Comparison of ENCODE assay signal across 18 cellular contexts in the genomic region with DNA sequence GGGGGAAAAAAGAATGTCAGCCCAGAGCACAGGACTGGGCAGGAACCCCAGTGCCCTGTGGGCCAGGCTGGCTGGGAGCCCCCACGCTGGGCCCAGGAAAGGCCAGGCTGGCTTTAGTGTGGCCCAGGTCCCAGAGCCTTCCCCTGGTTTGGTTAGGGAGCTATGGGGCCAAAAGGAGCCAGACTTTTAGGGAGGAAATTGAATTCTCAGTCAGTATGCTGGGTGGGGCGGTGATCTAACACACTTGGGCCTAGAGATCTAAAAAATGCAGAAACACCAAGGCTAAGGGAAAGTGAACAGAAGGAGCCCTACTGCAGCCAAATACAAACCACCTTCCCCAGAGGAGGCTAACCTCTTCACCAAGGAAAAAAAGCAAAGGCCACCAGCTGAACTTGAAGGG.
A peak's percentile ranks its signal among the peaks of the same experiment; 100 is the strongest.
DNase-seq lines count a peak whose midpoint lies in the region; ATAC-seq and TF ChIP-seq lines count a peak whose summit lies in the region.
"Had no signal": no experiment of that assay in that cellular context is flagged by ENCODE, and none has a peak within 500 bp of the region (broad histone marks: within the 10 kb centered on the region; RNA-seq: fewer than 3 reads in every experiment).

No MANE protein-coding gene starts in this region.

- ATAC-seq in natural killer cell treated with Interleukin-12 subunit alpha and Interleukin-12 subunit beta and Interleukin-15 and Interleukin-18, amount 100 ng/mL, for 72 hours, result no peak
- no peak for ATAC-seq in natural killer cell
- no peak for ATAC-seq in GM18502 (IDR thresholded peaks at IDR 0.05; ENCODE audit: poor library complexity, unreplicated experiment)
- ATAC-seq: effector memory CD8-positive, alpha-beta T cell; GM23338 had no signal

- H3K9me3 Mint-ChIP-seq in natural killer cell treated with Interleukin-12 subunit alpha and Interleukin-12 subunit beta and Interleukin-15 and Interleukin-18, amount 100 ng/mL, for 72 hours, result no peaks in the 10 kb centered on the region
- H3K9me3 Mint-ChIP-seq in natural killer cell (no peaks in the 10 kb centered on the region), mesothelial cell of epicardium (peaks cover 7% of the 10 kb centered on the region)
- H3K9me3 Mint-ChIP-seq: effector memory CD8-positive, alpha-beta T cell; neural progenitor cell had no signal

- peak overlapping the region; percentile 49 to 62 for H3K27ac ChIP-seq in ascending aorta
- H3K27ac ChIP-seq: neural progenitor cell, uterus had no signal

- no peaks in the 10 kb centered on the region for H3K9me3 ChIP-seq in ascending aorta
- H3K9me3 ChIP-seq: uterus had no signal

- no peaks in the 10 kb centered on the region for H3K36me3 Mint-ChIP-seq in natural killer cell treated with Interleukin-12 subunit alpha and Interleukin-12 subunit beta and Interleukin-15 and Interleukin-18, amount 100 ng/mL, for 72 hours
- H3K36me3 Mint-ChIP-seq in natural killer cell, result no peaks in the 10 kb centered on the region
- H3K36me3 Mint-ChIP-seq in mesothelial cell of epicardium, result no peaks in the 10 kb centered on the region
- H3K36me3 Mint-ChIP-seq: neural progenitor cell had no signal

- no peak overlapping the region for H3K4me3 ChIP-seq in ascending aorta
- H3K4me3 ChIP-seq: GM23338, neural progenitor cell, uterus had no signal

- H3K4me3 Mint-ChIP-seq in natural killer cell treated with Interleukin-12 subunit alpha and Interleukin-12 subunit beta and Interleukin-15 and Interleukin-18, amount 100 ng/mL, for 72 hours, result peak overlapping the region; percentile 6
- H3K4me3 Mint-ChIP-seq in natural killer cell (no peak overlapping the region), mesothelial cell of epicardium (no peak overlapping the region)
- H3K4me3 Mint-ChIP-seq: effector memory CD8-positive, alpha-beta T cell; GM23338; neural progenitor cell had no signal

- H3K27me3 Mint-ChIP-seq in natural killer cell treated with Interleukin-12 subunit alpha and Interleukin-12 subunit beta and Interleukin-15 and Interleukin-18, amount 100 ng/mL, for 72 hours, result peaks cover 2 to 6% of the 10 kb centered on the region in 2 donors
- H3K27me3 Mint-ChIP-seq in natural killer cell (ENCODE audit: low read depth in 2 of 2), result peaks cover 0 to 6% of the 10 kb centered on the region in 2 donors
- no peaks in the 10 kb centered on the region for H3K27me3 Mint-ChIP-seq in mesothelial cell of epicardium (ENCODE audit: low read depth)

- intact Hi-C loops in natural killer cell (cut with micrococcal nuclease), result no loop called here
- intact Hi-C loops in ascending aorta (cut with DNase I), result no loop called here

- peaks cover 12 to 13% of the 10 kb centered on the region in 2 donors for H3K4me1 Mint-ChIP-seq in natural killer cell treated with Interleukin-12 subunit alpha and Interleukin-12 subunit beta and Interleukin-15 and Interleukin-18, amount 100 ng/mL, for 72 hours (ENCODE audit: low read depth in 2 of 2)
- H3K4me1 Mint-ChIP-seq in natural killer cell (peaks cover 5 to 10% of the 10 kb centered on the region in 2 donors), mesothelial cell of epicardium (peaks cover 29% of the 10 kb centered on the region)

- no peaks in the 10 kb centered on the region for H3K27me3 ChIP-seq in ascending aorta
- H3K27me3 ChIP-seq: neural progenitor cell, uterus had no signal

- H3K27ac Mint-ChIP-seq in natural killer cell treated with Interleukin-12 subunit alpha and Interleukin-12 subunit beta and Interleukin-15 and Interleukin-18, amount 100 ng/mL, for 72 hours, result peak overlapping the region; percentile 29 to 72
- H3K27ac Mint-ChIP-seq in natural killer cell (no peak overlapping the region), mesothelial cell of epicardium (peak overlapping the region; percentile 40)
- H3K27ac Mint-ChIP-seq: effector memory CD8-positive, alpha-beta T cell; GM23338; neural progenitor cell had no signal

- H3K4me1 ChIP-seq in ascending aorta, result peaks cover 0 to 4% of the 10 kb centered on the region in 2 donors
- H3K4me1 ChIP-seq: neural progenitor cell, uterus had no signal

- no peak for TF ChIP-seq CTCF in natural killer cell (IDR thresholded peaks at IDR 0.05)
- no peak for TF ChIP-seq CTCF in ascending aorta (IDR thresholded peaks at IDR 0.05)
- no peak for TF ChIP-seq CTCF in mesothelial cell of epicardium (IDR thresholded peaks at IDR 0.05; ENCODE audit: unreplicated experiment)

- H3K36me3 ChIP-seq in ascending aorta, result no peaks in the 10 kb centered on the region
- H3K36me3 ChIP-seq: neural progenitor cell, uterus had no signal

- no peak for DNase-seq in natural killer cell treated with Interleukin-12 subunit alpha and Interleukin-12 subunit beta and Interleukin-15 and Interleukin-18, amount 100 ng/mL, for 72 hours (ENCODE audit: low spot score)
- DNase-seq in natural killer cell (no peak), ascending aorta (ENCODE audit: low spot score in 2 of 2) (no peak), mesothelial cell of epicardium (ENCODE audit: low spot score in 2 of 2, unreplicated experiment in 2 of 2) (no peak), DMS153 treated with DMSO at 0.1 percent for 48 hours (lab: John Stamatoyannopoulos, UW; ENCODE audit: unreplicated experiment) (no peak), Kasumi-1 (lab: John Stamatoyannopoulos, UW) (no peak)
- DNase-seq: activated effector memory CD4-positive, alpha-beta T cell treated with anti-CD3 and anti-CD28 coated beads, Interleukin-2, amount 50 U/mL, for 16 hours; anterior cingulate cortex; cerebellar nuclear complex; effector memory CD8-positive, alpha-beta T cell; kidney; NCI-H1436 treated with DMSO at 0.1 percent for 48 hours; RPMI8226; stimulated activated naive CD4-positive, alpha-beta T cell; uterus had no signal

Comparison
In these comparisons a context has a peak if more than half of its experiments do, and no peak if none do; other contexts are left out.
1. H3K27ac Mint-ChIP-seq: peak in natural killer cell treated with Interleukin-12 subunit alpha and Interleukin-12 subunit beta and Interleukin-15 and Interleukin-18, amount 100 ng/mL, for 72 hours (2 of 2) and mesothelial cell of epicardium (single experiment); none in natural killer cell (0 of 2).